ENCODE assay signal across 1 cellular context in the genomic region with DNA sequence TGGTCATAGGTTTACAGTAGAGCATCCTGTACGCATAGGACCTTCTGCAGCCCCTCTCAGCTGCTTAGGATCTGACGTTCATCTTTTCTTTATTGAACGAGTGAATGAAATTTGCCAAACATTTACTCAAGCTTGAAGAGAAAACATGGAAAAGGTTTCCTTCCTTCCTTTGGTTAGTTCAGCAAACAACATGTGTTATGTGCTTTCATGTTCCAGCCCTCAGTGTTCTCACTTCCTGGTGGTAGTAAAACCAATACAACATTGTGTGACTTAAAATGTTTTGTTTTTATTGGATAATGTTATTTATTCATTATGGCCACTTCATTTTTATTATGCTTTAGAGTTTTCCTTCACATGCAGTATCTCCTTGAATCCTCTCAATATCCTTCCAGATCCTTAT.
TF ChIP-seq lines count a peak whose summit lies in the region.

No MANE protein-coding gene starts in this region.

TF ChIP-seq in H1, 55 proteins besides CTCF, POLR2A, EP300 and RAD21 (continued from another document):
- TF ChIP-seq, protein P1, sequence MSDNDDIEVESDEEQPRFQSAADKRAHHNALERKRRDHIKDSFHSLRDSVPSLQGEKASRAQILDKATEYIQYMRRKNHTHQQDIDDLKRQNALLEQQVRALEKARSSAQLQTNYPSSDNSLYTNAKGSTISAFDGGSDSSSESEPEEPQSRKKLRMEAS (IDR thresholded peaks at IDR 0.05): no peak
- TF ChIP-seq EGR1 (IDR thresholded peaks at IDR 0.05; ENCODE audit: borderline replicate concordance, low read depth, low read length): no peak
- no peak for TF ChIP-seq CTBP2 (IDR thresholded peaks at IDR 0.05; ENCODE audit: borderline replicate concordance, insufficient read depth, insufficient read length, low read length)
